In genomic region chr3:183884437-183885296, GRCh38 we compare ENCODE assay signal across 8 cellular contexts. TPM values are rescaled to one million over a fixed set of nuclear protein-coding genes. Genes with fewer than 3 reads are reported as not detected.
DNase-seq lines count a peak whose midpoint lies in the region; ATAC-seq and TF ChIP-seq lines count a peak whose summit lies in the region.

Gene PARL, minus strand, starts transcription at chr3:183884880. Its CDS starts 34 bp downstream, at chr3:183884846.

- H3K4me1 ChIP-seq in SK-N-SH (ENCODE audit: control insufficient read depth in 1 of 2, insufficient read depth in 2 of 2, low read depth in 1 of 2, low read length in 1 of 2) (peaks cover 0 to 11% of the 10 kb centered on the region in 2 experiments; a peak in 2 of 4 replicates), osteoblast (ENCODE audit: insufficient read depth, low read length) (peaks cover 17% of the 10 kb centered on the region), thoracic aorta (ENCODE audit: control insufficient read depth in 1 of 2, low read depth in 2 of 2) (peaks cover 14 to 21% of the 10 kb centered on the region in 2 donors)

- peak within 1 kb of the TSS; percentile 89 for H3K9ac ChIP-seq in SK-N-SH

- peaks cover 28% of the 10 kb centered on the region for H4K20me1 ChIP-seq in SK-N-SH (ENCODE audit: insufficient read depth)
- H4K20me1 ChIP-seq in osteoblast (ENCODE audit: insufficient read depth, low read length): peaks cover 26% of the 10 kb centered on the region

- no peaks in the 10 kb centered on the region for H3K9me2 ChIP-seq in SK-N-SH

- DNase-seq in NCI-H1048 (lab: John Stamatoyannopoulos, UW) (peak; percentile 86), SK-N-SH (peak; percentile 96), glomerular visceral epithelial cell (ENCODE audit: extremely low spot score) (peak; percentile 91), osteoblast (ENCODE audit: insufficient read length, low spot score, missing footprints) (peak; percentile 97), thoracic aorta (ENCODE audit: low spot score) (peak; percentile 91)

- H3K27ac Mint-ChIP-seq in activated naive CD4-positive, alpha-beta T cell treated with anti-CD3 and anti-CD28 coated beads, Interleukin-2, amount 50 U/mL, for 24 hours: peak within 1 kb of the TSS; percentile 90

- POLR2A ChIA-PET in SK-N-SH (lab: Yijun Ruan, JAX): interaction anchor here (0.5 to 1.6 kb wide), 8 partner anchors 12 to 413 kb away, joined by 3 to 9 read pairs (median 3); partner anchors contain the start of genes CAMK2N2 and MAP6D1

- no peaks in the 10 kb centered on the region for H3K36me3 Mint-ChIP-seq in activated naive CD4-positive, alpha-beta T cell treated with anti-CD3 and anti-CD28 coated beads, Interleukin-2, amount 50 U/mL, for 24 hours

- no peaks in the 10 kb centered on the region for H3F3A ChIP-seq in SK-N-SH (replicated peaks; ENCODE audit: insufficient read depth)

- CTCF ChIA-PET in SK-N-SH (lab: Yijun Ruan, JAX): interaction anchor here (0.6 to 4.0 kb wide), 45 partner anchors 8 to 762 kb away, joined by 3 to 50 read pairs (median 4); partner anchors contain the start of genes EIF2B5 and MAP6D1

- TF ChIP-seq RAD21 in SK-N-SH (IDR thresholded peaks at IDR 0.05; ENCODE audit: low read length): peak; percentile 72

- no peaks in the 10 kb centered on the region for H3K27me3 Mint-ChIP-seq in activated naive CD4-positive, alpha-beta T cell treated with anti-CD3 and anti-CD28 coated beads, Interleukin-2, amount 50 U/mL, for 24 hours

- H3K27me3 ChIP-seq in SK-N-SH (ENCODE audit: insufficient read depth): no peaks in the 10 kb centered on the region
- H3K27me3 ChIP-seq in osteoblast (ENCODE audit: insufficient read depth, low read length): peaks cover 2% of the 10 kb centered on the region
- no peaks in the 10 kb centered on the region for H3K27me3 ChIP-seq in thoracic aorta (replicated peaks; ENCODE audit: insufficient read depth)

- peak within 1 kb of the TSS; percentile 62 to 74 for H3K27ac ChIP-seq in SK-N-SH (ENCODE audit: low read depth in 2 of 2, low read length in 1 of 2)
- peak within 1 kb of the TSS; percentile 88 for H3K27ac ChIP-seq in osteoblast (ENCODE audit: low read depth, low read length)
- H3K27ac ChIP-seq in thoracic aorta: peak within 1 kb of the TSS; percentile 60 to 62

- H3K4me2 ChIP-seq in SK-N-SH (peak within 1 kb of the TSS; percentile 88), osteoblast (ENCODE audit: insufficient read depth, low read length) (peak within 1 kb of the TSS; percentile 93)

- H3K79me2 ChIP-seq in SK-N-SH (ENCODE audit: insufficient read depth) (peaks cover 49% of the 10 kb centered on the region), osteoblast (ENCODE audit: insufficient read depth, low read length) (peaks cover 52% of the 10 kb centered on the region)

- peaks cover 44% of the 10 kb centered on the region for H3K4me1 Mint-ChIP-seq in activated naive CD4-positive, alpha-beta T cell treated with anti-CD3 and anti-CD28 coated beads, Interleukin-2, amount 50 U/mL, for 24 hours

- no peak for TF ChIP-seq EP300 in SK-N-SH (IDR thresholded peaks at IDR 0.05; ENCODE audit: borderline replicate concordance in 1 of 2, low read depth in 1 of 2, low read length in 1 of 2)

- peak; percentile 93 for TF ChIP-seq POLR2A in GM10847 (IDR thresholded peaks at IDR 0.05; ENCODE audit: extremely low read depth, insufficient read length)

- H2AFZ ChIP-seq in SK-N-SH (ENCODE audit: low read depth) (peak within 1 kb of the TSS; percentile 95), osteoblast (ENCODE audit: low read length) (peak within 1 kb of the TSS; percentile 100)

- no peaks in the 10 kb centered on the region for H3K9me3 ChIP-seq in SK-N-SH
- no peaks in the 10 kb centered on the region for H3K9me3 ChIP-seq in osteoblast (ENCODE audit: low read depth, low read length)
- no peaks in the 10 kb centered on the region for H3K9me3 ChIP-seq in thoracic aorta

- TF ChIP-seq CTCF in SK-N-SH (IDR thresholded peaks at IDR 0.05) (peak; percentile 92), osteoblast (IDR thresholded peaks at IDR 0.05; ENCODE audit: extremely low read depth, low read depth, low read length) (peak; percentile 90), thoracic aorta (IDR thresholded peaks at IDR 0.05) (peak; percentile 88)

- peak; percentile 99 for ATAC-seq in HG02588 (IDR thresholded peaks at IDR 0.05; ENCODE audit: unreplicated experiment)
- peak; percentile 95 for ATAC-seq in thoracic aorta (ENCODE audit: insufficient number of reproducible peaks, low FRiP score, low read depth)

- WGBS in SK-N-SH (ENCODE audit: low lambda C conversion rate): 2% methylated on average over 25 of the region's 61 CpGs

- no peaks in the 10 kb centered on the region for H3K36me3 ChIP-seq in SK-N-SH (replicated peaks in 1 of 2; ENCODE audit: control insufficient read depth in 1 of 2, insufficient read depth in 2 of 2, low read length in 1 of 2)
- H3K36me3 ChIP-seq in osteoblast (ENCODE audit: insufficient read depth, low read length): no peaks in the 10 kb centered on the region
- H3K36me3 ChIP-seq in thoracic aorta: no peaks in the 10 kb centered on the region

- H3K4me3 Mint-ChIP-seq in activated naive CD4-positive, alpha-beta T cell treated with anti-CD3 and anti-CD28 coated beads, Interleukin-2, amount 50 U/mL, for 24 hours: peak within 1 kb of the TSS; percentile 98

- H3K9me3 Mint-ChIP-seq in activated naive CD4-positive, alpha-beta T cell treated with anti-CD3 and anti-CD28 coated beads, Interleukin-2, amount 50 U/mL, for 24 hours: no peaks in the 10 kb centered on the region

- H3K4me3 ChIP-seq in SK-N-SH (ENCODE audit: low read depth in 2 of 2, low read length in 1 of 2) (peak within 1 kb of the TSS; percentile 78 to 97), osteoblast (ENCODE audit: insufficient read depth, low read length) (peak within 1 kb of the TSS; percentile 99), thoracic aorta (peak within 1 kb of the TSS; percentile 82)

TF ChIP-seq in SK-N-SH, 30 proteins besides CTCF, POLR2A, EP300 and RAD21 (continues in another document):
- peak; percentile 91 for TF ChIP-seq GABPA (IDR thresholded peaks at IDR 0.05; ENCODE audit: low read depth)
- no peak for TF ChIP-seq GATA2 (CRISPR knock-in tag; IDR thresholded peaks at IDR 0.05)
- TF ChIP-seq SMC3 (IDR thresholded peaks at IDR 0.05; ENCODE audit: low read depth, low read length): peak; percentile 51
- no peak for TF ChIP-seq FOSL2 (IDR thresholded peaks at IDR 0.05; ENCODE audit: borderline replicate concordance, low read depth)
- TF ChIP-seq CHD2 (IDR thresholded peaks at IDR 0.05; ENCODE audit: low read length, partially characterized antibody): peak; percentile 94
- peak; percentile 81; the same call in 1 of the 2 replicates for TF ChIP-seq FOXJ3 (CRISPR knock-in tag; IDR thresholded peaks at IDR 0.05)
- TF ChIP-seq USF2 (IDR thresholded peaks at IDR 0.05; ENCODE audit: borderline replicate concordance, low read depth, low read length): no peak
- TF ChIP-seq MXI1 (IDR thresholded peaks at IDR 0.05; ENCODE audit: low read depth, low read length): peak; percentile 92
- no peak for TF ChIP-seq TEAD4 (IDR thresholded peaks at IDR 0.05; ENCODE audit: borderline replicate concordance, insufficient read depth)
- TF ChIP-seq NRF1 (IDR thresholded peaks at IDR 0.05; ENCODE audit: low read depth, low read length): no peak
- TF ChIP-seq RFX5 (IDR thresholded peaks at IDR 0.05; ENCODE audit: low read length): no peak
- TF ChIP-seq ELF1 (IDR thresholded peaks at IDR 0.05): no peak
- no peak for TF ChIP-seq ZBTB33 (IDR thresholded peaks at IDR 0.05; ENCODE audit: borderline replicate concordance, low read depth)
- TF ChIP-seq SIN3A (IDR thresholded peaks at IDR 0.05; ENCODE audit: borderline replicate concordance, low read depth, low read length): peak; percentile 94
- TF ChIP-seq JUND (IDR thresholded peaks at IDR 0.05): no peak

RNA-seq across cellular contexts. Expression of gene PARL, which starts in this region (rescaled TPM):
- polyA plus RNA-seq in SK-N-SH (2012; rRNA removed): 50.1 and 58.5 TPM in 2 replicates
- polyA plus RNA-seq in SK-N-SH (2012; cell fraction: cytosol; rRNA removed): 67.0 and 79.0 TPM in 2 replicates
- 25.2 and 25.7 TPM in 2 replicates for polyA plus RNA-seq in SK-N-SH (2012; cell fraction: nucleus; rRNA removed)
- total RNA-seq in osteoblast (26.8 and 34.0 TPM in 2 replicates), thoracic aorta (10 to 100 TPM; 36.4 to 44.5 TPM)

Comparison
In these comparisons a context has a peak if more than half of its experiments do, and no peak if none do; other contexts are left out.
1. Peak in every context shown above with its lines: DNase-seq, ATAC-seq, H3K4me3 ChIP-seq and H3K27ac ChIP-seq.